ENCODE assay signal across 8 cellular contexts in the genomic region with DNA sequence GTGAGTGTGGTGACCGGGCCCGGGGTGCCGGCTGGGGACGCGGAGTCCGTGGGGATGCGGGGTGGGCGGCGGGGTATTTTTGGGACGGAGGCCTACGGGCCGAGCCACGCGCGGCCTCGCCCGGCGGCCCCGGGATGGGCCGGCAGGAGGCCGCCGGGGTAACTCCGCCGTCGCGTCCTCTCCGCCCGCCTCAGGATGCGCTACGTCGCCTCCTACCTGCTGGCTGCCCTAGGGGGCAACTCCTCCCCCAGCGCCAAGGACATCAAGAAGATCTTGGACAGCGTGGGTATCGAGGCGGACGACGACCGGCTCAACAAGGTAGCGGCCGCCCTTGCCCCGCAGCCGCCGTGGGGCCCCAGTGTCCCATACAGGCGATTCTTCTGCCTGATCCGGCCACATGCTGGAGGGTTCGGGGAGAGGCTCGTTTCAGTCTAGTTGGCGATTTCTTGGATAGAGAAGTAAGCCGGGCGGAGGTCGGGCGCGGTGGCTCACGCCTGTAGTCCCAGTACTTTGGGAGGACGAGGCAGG. TPM values are rescaled to one million over a fixed set of nuclear protein-coding genes. Genes with fewer than 3 reads are reported as not detected.
A peak's percentile ranks its signal among the peaks of the same experiment; 100 is the strongest.
DNase-seq lines count a peak whose midpoint lies in the region; ATAC-seq and TF ChIP-seq lines count a peak whose summit lies in the region.

No MANE protein-coding gene starts in this region.

- H3K9me3 ChIP-seq in CD4-positive, alpha-beta memory T cell (ENCODE audit: control insufficient read depth in 1 of 2, low read length in 2 of 2): no peaks in the 10 kb centered on the region
- H3K9me3 ChIP-seq in ascending aorta (no peaks in the 10 kb centered on the region), right lobe of liver (no peaks in the 10 kb centered on the region)

- peak overlapping the region; percentile 91 to 98 (median 94) for H3K4me3 Mint-ChIP-seq in CD4-positive, alpha-beta memory T cell

- peaks cover 25% of the 10 kb centered on the region for H3K36me3 ChIP-seq in CD4-positive, alpha-beta memory T cell (ENCODE audit: insufficient read depth, low read length)
- peaks cover 25 to 28% of the 10 kb centered on the region in 2 donors for H3K36me3 ChIP-seq in ascending aorta
- H3K36me3 ChIP-seq in right lobe of liver: peaks cover 0 to 29% (median 0%) of the 10 kb centered on the region in 4 donors
- no peaks in the 10 kb centered on the region for H3K36me3 ChIP-seq in urinary bladder (ENCODE audit: insufficient read depth)

- peak overlapping the region; percentile 53 to 100 for H3K4me3 ChIP-seq in CD4-positive, alpha-beta memory T cell (ENCODE audit: low read length in 2 of 2)
- peak overlapping the region; percentile 73 to 97 for H3K4me3 ChIP-seq in ascending aorta
- peak overlapping the region; percentile 84 to 100 (median 99) for H3K4me3 ChIP-seq in right lobe of liver
- peak overlapping the region; percentile 86 for H3K4me3 ChIP-seq in urinary bladder (ENCODE audit: low read depth, low read length)

- CTCF ChIA-PET in CD4-positive, alpha-beta memory T cell (lab: Charles Lee; ENCODE audit: partially characterized antibody): interaction anchor here (0.8 to 1.7 kb wide), 2 partner anchors 9 to 38 kb away, joined by 3 read pairs; partner anchors contain the start of gene PNPLA2

- peaks cover 8 to 46% (median 29%) of the 10 kb centered on the region in 4 donors for H3K4me1 Mint-ChIP-seq in CD4-positive, alpha-beta memory T cell

- H3K36me3 Mint-ChIP-seq in CD4-positive, alpha-beta memory T cell: peaks cover 4 to 34% of the 10 kb centered on the region in 2 donors

- intact Hi-C loops in CD4-positive, alpha-beta memory T cell (cut with micrococcal nuclease): no loop called here
- intact Hi-C loops in ascending aorta (cut with DNase I) (no loop called here), right lobe of liver (cut with DNase I) (no loop called here)

- 1% methylated on average over 19 of the region's 55 CpGs for WGBS in right lobe of liver (ENCODE audit: insufficient coverage, low coverage, low lambda C conversion rate, missing lambda C conversion rate)
- under 1% methylated on average over 55 of the region's 55 CpGs for WGBS in urinary bladder

- H3K27me3 ChIP-seq in CD4-positive, alpha-beta memory T cell (ENCODE audit: insufficient read depth, low read length): no peaks in the 10 kb centered on the region
- H3K27me3 ChIP-seq in ascending aorta: no peaks in the 10 kb centered on the region
- H3K27me3 ChIP-seq in right lobe of liver: no peaks in the 10 kb centered on the region

- peaks cover 0 to 3% (median 0%) of the 10 kb centered on the region in 8 donors for H3K9me3 Mint-ChIP-seq in CD4-positive, alpha-beta memory T cell

- TF ChIP-seq POLR2A in right lobe of liver (IDR thresholded peaks at IDR 0.05): peak; percentile 73

- H3K27ac ChIP-seq in CD4-positive, alpha-beta memory T cell (ENCODE audit: low read depth, low read length): peak overlapping the region; percentile 96
- H3K27ac ChIP-seq in ascending aorta (peak overlapping the region; percentile 93 to 98), right lobe of liver (peak overlapping the region; percentile 91 to 95 (median 94)), urinary bladder (ENCODE audit: low read depth) (peak overlapping the region; percentile 54)

- peaks cover 32% of the 10 kb centered on the region for H3K4me1 ChIP-seq in CD4-positive, alpha-beta memory T cell (ENCODE audit: insufficient read depth, low read length)
- peaks cover 6 to 31% of the 10 kb centered on the region in 2 donors for H3K4me1 ChIP-seq in ascending aorta
- H3K4me1 ChIP-seq in right lobe of liver: peaks cover 0 to 22% (median 8%) of the 10 kb centered on the region in 4 donors
- peaks cover 3% of the 10 kb centered on the region for H3K4me1 ChIP-seq in urinary bladder (ENCODE audit: insufficient read depth)

- DNase-seq in CD4-positive, alpha-beta memory T cell: no peak
- DNase-seq in ascending aorta (ENCODE audit: low spot score in 2 of 2) (no peak), right lobe of liver (no peak), HuH-7 (ENCODE audit: low spot score) (no peak), MV-4-11 (lab: John Stamatoyannopoulos, UW) (no peak)
- DNase-seq in activated CD4-positive, alpha-beta T cell treated with anti-CD3 and anti-CD28 coated beads, Interleukin-2, amount 50 U/mL, for 48 hours: no peak

- H3K27me3 Mint-ChIP-seq in CD4-positive, alpha-beta memory T cell: no peaks in the 10 kb centered on the region

- TF ChIP-seq CTCF in ascending aorta (IDR thresholded peaks at IDR 0.05) (no peak), right lobe of liver (IDR thresholded peaks at IDR 0.05) (peak in 2 of 4 donors; percentile 3 to 7)

- ATAC-seq in HG02973 (IDR thresholded peaks at IDR 0.05; ENCODE audit: unreplicated experiment) (peak; percentile 13), right lobe of liver (no peak)

- POLR2A ChIA-PET in CD4-positive, alpha-beta memory T cell (lab: Charles Lee; ENCODE audit: partially characterized antibody): interaction anchor here (0.7 to 4.7 kb wide), 14 partner anchors 10 to 603 kb away, joined by 3 to 109 read pairs (median 6); partner anchors contain the start of genes BET1L, CRACR2B, DEAF1 and GATD1

- H3K27ac Mint-ChIP-seq in CD4-positive, alpha-beta memory T cell: peak overlapping the region; percentile 98 to 100 (median 99)

RNA-seq across cellular contexts. Expression of gene RPLP2, which starts 0.3 kb away (rescaled TPM):
- total RNA-seq in CD4-positive, alpha-beta memory T cell: 1,000 to 10,000 TPM; 4,870 to 5,155 TPM
- polyA plus RNA-seq in CD4-positive, alpha-beta memory T cell: 1,000 to 10,000 TPM; 1,822 to 3,757 TPM
- total RNA-seq in ascending aorta (897 TPM), right lobe of liver (100 to 1,000 TPM; 212 to 574 (median 457) TPM), urinary bladder (189 TPM)
- 1,859 TPM for polyA plus RNA-seq in urinary bladder

RNA-seq across cellular contexts. Expression of gene PIDD1, which starts 5.1 kb away (rescaled TPM):
- total RNA-seq in CD4-positive, alpha-beta memory T cell: 10 to 100 TPM; 32.5 to 34.8 TPM
- 1 to 10 TPM; 7.0 to 7.8 TPM for polyA plus RNA-seq in CD4-positive, alpha-beta memory T cell
- 7.1 TPM for total RNA-seq in ascending aorta
- 10 to 100 TPM in 2 of 6 experiments, 1 to 10 TPM in 4; 6.5 to 11.8 (median 9.8) TPM for total RNA-seq in right lobe of liver
- total RNA-seq in urinary bladder: 7.2 TPM
- 12.4 TPM for polyA plus RNA-seq in urinary bladder

RNA-seq across cellular contexts. Expression of gene PNPLA2, which starts 8.6 kb away (rescaled TPM):
- total RNA-seq in CD4-positive, alpha-beta memory T cell: 100 to 1,000 TPM; 200 to 201 TPM
- 10 to 100 TPM; 12.2 to 35.2 TPM for polyA plus RNA-seq in CD4-positive, alpha-beta memory T cell
- total RNA-seq in ascending aorta (214 TPM), right lobe of liver (10 to 100 TPM; 33.2 to 97.1 (median 69.6) TPM), urinary bladder (13.6 TPM)
- polyA plus RNA-seq in urinary bladder: 131 TPM

RNA-seq across cellular contexts. Expression of gene SLC25A22, which starts 12.0 kb away (rescaled TPM):
- 10 to 100 TPM; 24.0 to 24.1 TPM for total RNA-seq in CD4-positive, alpha-beta memory T cell
- polyA plus RNA-seq in CD4-positive, alpha-beta memory T cell: 10 to 100 TPM in 1 of 2 donors, 1 to 10 TPM in 1; 9.4 to 13.5 TPM
- 5.6 TPM for total RNA-seq in ascending aorta
- total RNA-seq in right lobe of liver: 10 to 100 TPM; 20.6 to 40.2 (median 29.9) TPM
- 7.5 TPM for total RNA-seq in urinary bladder
- 17.1 TPM for polyA plus RNA-seq in urinary bladder

RNA-seq across cellular contexts. Expression of gene CRACR2B, which starts 17.6 kb away (rescaled TPM):
- under 1 TPM in 1 of 2 experiments, not detected in 1; 0.55 TPM for total RNA-seq in CD4-positive, alpha-beta memory T cell
- polyA plus RNA-seq in CD4-positive, alpha-beta memory T cell: not detected
- 20.5 TPM for total RNA-seq in ascending aorta
- total RNA-seq in right lobe of liver: 1 to 10 TPM; 2.2 to 4.0 (median 3.1) TPM
- total RNA-seq in urinary bladder: 5.9 TPM
- polyA plus RNA-seq in urinary bladder: 20.2 TPM
